In genomic region chr10:73774637-73775036, GRCh38 we compare ENCODE assay signal across 8 cellular contexts. TPM values are rescaled to one million over a fixed set of nuclear protein-coding genes. Genes with fewer than 3 reads are reported as not detected.
A peak's percentile ranks its signal among the peaks of the same experiment; 100 is the strongest.
DNase-seq lines count a peak whose midpoint lies in the region; ATAC-seq, FAIRE-seq and TF ChIP-seq lines count a peak whose summit lies in the region.

No MANE protein-coding gene starts in this region.

- POLR2A ChIA-PET in CD4-positive, alpha-beta memory T cell (lab: Charles Lee; ENCODE audit: partially characterized antibody), result interaction anchor here (3.6 to 10.1 kb wide), 3 partner anchors 10 to 100 kb away, joined by 29 to 286 read pairs (median 77); partner anchors contain the start of genes CAMK2G, CHCHD1, NDST2 and ZSWIM8

- no peak for DNase-seq in CD4-positive, alpha-beta memory T cell
- DNase-seq in HTR-8/SVneo (ENCODE audit: insufficient read length, low spot score) (peak; percentile 23), adipocyte (ENCODE audit: low read depth) (peak; percentile 41), NCI-H2107 (lab: John Stamatoyannopoulos, UW) (no peak), tibial nerve (ENCODE audit: low spot score in 2 of 2) (no peak), NCI-H1105 (lab: John Stamatoyannopoulos, UW) (no peak)

- H3K9me3 Mint-ChIP-seq in CD4-positive, alpha-beta memory T cell, result no peaks in the 10 kb centered on the region

- H3K36me3 Mint-ChIP-seq in CD4-positive, alpha-beta memory T cell, result peaks cover 23 to 58% of the 10 kb centered on the region in 2 donors

- no peak for ATAC-seq in GM18502 (IDR thresholded peaks at IDR 0.05; ENCODE audit: poor library complexity, unreplicated experiment)

- no peak for TF ChIP-seq CTCF in tibial nerve (IDR thresholded peaks at IDR 0.05)

- no peaks in the 10 kb centered on the region for H3K27me3 Mint-ChIP-seq in CD4-positive, alpha-beta memory T cell

- H3K4me3 Mint-ChIP-seq in CD4-positive, alpha-beta memory T cell, result peak overlapping the region; percentile 93 to 99 (median 96)

- peaks cover 26 to 69% (median 40%) of the 10 kb centered on the region in 4 donors for H3K4me1 Mint-ChIP-seq in CD4-positive, alpha-beta memory T cell

- TF ChIP-seq EP300 in tibial nerve (IDR thresholded peaks at IDR 0.05), result no peak

- H3K27ac Mint-ChIP-seq in CD4-positive, alpha-beta memory T cell, result peak overlapping the region in 5 of 7 donors; percentile 7 to 96 (median 83)

- H3K36me3 ChIP-seq in CD4-positive, alpha-beta memory T cell (ENCODE audit: insufficient read depth, low read length), result peaks cover 39% of the 10 kb centered on the region
- H3K36me3 ChIP-seq in adipocyte (ENCODE audit: control insufficient read depth, insufficient read depth, low read length, severe bottlenecking), result peaks cover 28% of the 10 kb centered on the region
- H3K36me3 ChIP-seq in mesodermal cell (ENCODE audit: control insufficient read depth, insufficient read depth, low read length), result peaks cover 83% of the 10 kb centered on the region
- peaks cover 0 to 68% (median 11%) of the 10 kb centered on the region in 3 donors for H3K36me3 ChIP-seq in tibial nerve

- H3K9ac ChIP-seq in adipocyte (ENCODE audit: low read length), result peak overlapping the region; percentile 10

- H3K4me1 ChIP-seq in CD4-positive, alpha-beta memory T cell (ENCODE audit: insufficient read depth, low read length), result peaks cover 47% of the 10 kb centered on the region
- H3K4me1 ChIP-seq in adipocyte (ENCODE audit: control insufficient read depth, insufficient read depth, low read length) (peaks cover 46% of the 10 kb centered on the region), mesodermal cell (ENCODE audit: control insufficient read depth, insufficient read depth, low read length, poor library complexity, severe bottlenecking) (peaks cover 14% of the 10 kb centered on the region), tibial nerve (peaks cover 0 to 53% (median 24%) of the 10 kb centered on the region in 4 donors)

- no peaks in the 10 kb centered on the region for H3K27me3 ChIP-seq in CD4-positive, alpha-beta memory T cell (ENCODE audit: insufficient read depth, low read length)
- H3K27me3 ChIP-seq in adipocyte (replicated peaks; ENCODE audit: control insufficient read depth, insufficient read depth, low read length) (no peaks in the 10 kb centered on the region), tibial nerve (no peaks in the 10 kb centered on the region)

- 67 to 89% methylated on average over 1 of the region's 5 CpGs for WGBS in mesodermal cell (ENCODE audit: insufficient coverage in 2 of 2), 2 experiments
- 16 to 18% methylated on average over 5 of the region's 5 CpGs for WGBS in tibial nerve, 2 donors

- H3K4me3 ChIP-seq in CD4-positive, alpha-beta memory T cell (ENCODE audit: low read length in 2 of 2), result peak overlapping the region; percentile 29 to 44
- H3K4me3 ChIP-seq in adipocyte (ENCODE audit: low read length), result peak overlapping the region; percentile 63
- peak overlapping the region; percentile 67 for H3K4me3 ChIP-seq in mesodermal cell (ENCODE audit: extremely low read depth, insufficient read depth, low read length, poor library complexity, severe bottlenecking)
- H3K4me3 ChIP-seq in tibial nerve, result no peak overlapping the region

- no peaks in the 10 kb centered on the region for H3K9me3 ChIP-seq in CD4-positive, alpha-beta memory T cell (ENCODE audit: control insufficient read depth in 1 of 2, low read length in 2 of 2)
- no peaks in the 10 kb centered on the region for H3K9me3 ChIP-seq in adipocyte (ENCODE audit: control insufficient read depth, low read length)
- H3K9me3 ChIP-seq in mesodermal cell (ENCODE audit: control insufficient read depth, low read length), result no peaks in the 10 kb centered on the region
- no peaks in the 10 kb centered on the region for H3K9me3 ChIP-seq in tibial nerve

- no peak for FAIRE-seq in HTR-8/SVneo (lab: Jason Lieb, UNC)

- intact Hi-C loops in CD4-positive, alpha-beta memory T cell (cut with micrococcal nuclease), result loop anchor here (10.0 kb wide), 1 partner anchor 280 kb away; the partner anchor contains the start of gene PPP3CB

- no peak overlapping the region for H3K27ac ChIP-seq in CD4-positive, alpha-beta memory T cell (ENCODE audit: low read depth, low read length)
- no peak overlapping the region for H3K27ac ChIP-seq in mesodermal cell (ENCODE audit: low read depth, low read length, severe bottlenecking)
- H3K27ac ChIP-seq in tibial nerve, result no peak overlapping the region

- CTCF ChIA-PET in CD4-positive, alpha-beta memory T cell (lab: Charles Lee; ENCODE audit: partially characterized antibody), result interaction anchor here (1.5 to 2.8 kb wide), 3 partner anchors 11 to 104 kb away, joined by 5 to 20 read pairs (median 6); no protein-coding TSS in a partner anchor

- TF ChIP-seq POLR2A in tibial nerve (IDR thresholded peaks at IDR 0.05), result no peak

RNA-seq across cellular contexts. Expression of gene CHCHD1, which starts 7.2 kb away (rescaled TPM):
- 10 to 100 TPM; 21.8 to 24.0 TPM for total RNA-seq in CD4-positive, alpha-beta memory T cell
- 10 to 100 TPM; 33.1 to 56.0 TPM for polyA plus RNA-seq in CD4-positive, alpha-beta memory T cell
- polyA plus RNA-seq in mesodermal cell (2013, experiment 1 of 2), result 83.9 TPM
- polyA plus RNA-seq in mesodermal cell (2013, experiment 2 of 2), result 76.2 TPM
- total RNA-seq in tibial nerve, result 10 to 100 TPM in 3 of 4 donors, 1 to 10 TPM in 1; 8.2 to 33.0 (median 16.2) TPM

RNA-seq across cellular contexts. Expression of gene ZSWIM8, which starts 10.8 kb away (rescaled TPM):
- 100 to 1,000 TPM in 1 of 2 experiments, 10 to 100 TPM in 1; 93.3 to 100 TPM for total RNA-seq in CD4-positive, alpha-beta memory T cell
- polyA plus RNA-seq in CD4-positive, alpha-beta memory T cell, result 10 to 100 TPM in 1 of 2 donors, 1 to 10 TPM in 1; 4.5 to 24.6 TPM
- polyA plus RNA-seq in mesodermal cell (2013, experiment 1 of 2), result 87.3 TPM
- polyA plus RNA-seq in mesodermal cell (2013, experiment 2 of 2), result 78.3 TPM
- total RNA-seq in tibial nerve, result 100 to 1,000 TPM; 104 to 138 (median 121) TPM

RNA-seq across cellular contexts. Expression of gene SEC24C, which starts 30.5 kb away (rescaled TPM):
- total RNA-seq in CD4-positive, alpha-beta memory T cell, result 100 to 1,000 TPM; 126 to 127 TPM
- 10 to 100 TPM; 32.5 to 68.6 TPM for polyA plus RNA-seq in CD4-positive, alpha-beta memory T cell
- 81.1 TPM for polyA plus RNA-seq in mesodermal cell (2013, experiment 1 of 2)
- polyA plus RNA-seq in mesodermal cell (2013, experiment 2 of 2), result 68.9 TPM
- total RNA-seq in tibial nerve, result 10 to 100 TPM; 42.0 to 61.2 (median 43.3) TPM

RNA-seq across cellular contexts. Expression of gene NDST2, which starts 36.8 kb away (rescaled TPM):
- 10 to 100 TPM; 84.8 to 87.7 TPM for total RNA-seq in CD4-positive, alpha-beta memory T cell
- 10 to 100 TPM; 14.4 to 33.7 TPM for polyA plus RNA-seq in CD4-positive, alpha-beta memory T cell
- 20.7 TPM for polyA plus RNA-seq in mesodermal cell (2013, experiment 1 of 2)
- polyA plus RNA-seq in mesodermal cell (2013, experiment 2 of 2), result 13.8 TPM
- 10 to 100 TPM; 44.8 to 99.3 (median 61.7) TPM for total RNA-seq in tibial nerve

Comparison
In these comparisons a context has a peak if more than half of its experiments do, and no peak if none do; other contexts are left out.
1. DNase-seq: peak in HTR-8/SVneo (single experiment) and adipocyte (single experiment); none in CD4-positive, alpha-beta memory T cell (0 of 5), NCI-H2107 (single experiment), tibial nerve (0 of 2) and NCI-H1105 (single experiment).
2. H3K4me3 ChIP-seq: peak in CD4-positive, alpha-beta memory T cell (2 of 2), adipocyte (single experiment) and mesodermal cell (single experiment); none in tibial nerve (0 of 4).